ENCODE assay signal across 12 cellular contexts in genomic region chr4:101177146-101177545, GRCh38.
"Had no signal": no experiment of that assay in that cellular context is flagged by ENCODE, and none has a peak within 500 bp of the region (broad histone marks: within the 10 kb centered on the region; RNA-seq: fewer than 3 reads in every experiment).

No MANE protein-coding gene starts in this region.

- H3K27ac ChIP-seq: vagina had no signal

- ATAC-seq: stimulated activated naive B cell treated with anti-CD40 and anti-IgM and Interleukin-4, amounts not matched to agents 10 μg/mL and 1 μg/mL and 100 μg/mL, for 72 hours had no signal

- H3K4me3 ChIP-seq: tibial nerve, vagina had no signal

- H3K36me3 ChIP-seq: tibial nerve, vagina had no signal

- DNase-seq: activated B cell treated with CpG ODN at 0.5 μM for 24 hours; activated CD4-positive, alpha-beta T cell treated with anti-CD3 and anti-CD28 coated beads, Interleukin-2, amount 10 ng/mL, durations not matched to agents 7 days and 5 days; activated naive CD4-positive, alpha-beta T cell; foreskin melanocyte; left cardiac atrium; mammary epithelial cell; stimulated activated CD4-positive, alpha-beta T cell treated with anti-CD3 and anti-CD28 coated beads, Interleukin-2, amount 100 ng/mL, for 48 hours; stimulated activated naive B cell treated with anti-CD40 and anti-IgM and Interleukin-4, amounts not matched to agents 10 μg/mL and 1 μg/mL and 100 μg/mL, for 72 hours; substantia nigra; T-helper 2 cell had no signal

- H3K27me3 ChIP-seq: tibial nerve, vagina had no signal

- H3K9me3 ChIP-seq: tibial nerve, vagina had no signal
